Comparison of ENCODE assay signal across 8 cellular contexts in genomic region chr11:65787649-65788622, GRCh38. TPM values are rescaled to one million over a fixed set of nuclear protein-coding genes. Genes with fewer than 3 reads are reported as not detected.
DNase-seq lines count a peak whose midpoint lies in the region; TF ChIP-seq lines count a peak whose summit lies in the region.

No MANE protein-coding gene starts in this region.

- H3K9me3 ChIP-seq in OCI-LY1 (ENCODE audit: low read length) (no peaks in the 10 kb centered on the region), esophagus squamous epithelium (no peaks in the 10 kb centered on the region)

- no peak overlapping the region for H3K9ac ChIP-seq in OCI-LY1 (ENCODE audit: low read length)

- peaks cover 28% of the 10 kb centered on the region for H3K27me3 ChIP-seq in OCI-LY1 (ENCODE audit: insufficient read depth, low read length)
- H3K27me3 ChIP-seq in esophagus squamous epithelium = peaks cover 0 to 49% (median 9%) of the 10 kb centered on the region in 4 donors

- H3K4me1 ChIP-seq in OCI-LY1 (ENCODE audit: insufficient read depth, low read length, severe bottlenecking) (peaks cover 24% of the 10 kb centered on the region), esophagus squamous epithelium (peaks cover 53 to 100% (median 61%) of the 10 kb centered on the region in 3 donors)

- WGBS in esophagus squamous epithelium, 2 donors = 0 to 3% methylated on average over 9 to 10 of the region's 64 CpGs

- no peak overlapping the region for H2AFZ ChIP-seq in OCI-LY1 (ENCODE audit: low read length)

- H3K36me3 ChIP-seq in OCI-LY1 (ENCODE audit: insufficient read depth, low read length) (no peaks in the 10 kb centered on the region), esophagus squamous epithelium (no peaks in the 10 kb centered on the region)

- H3K27ac ChIP-seq in OCI-LY1 (ENCODE audit: low read depth, low read length, poor library complexity, severe bottlenecking) (no peak overlapping the region), esophagus squamous epithelium (peak overlapping the region; percentile 81 to 91 (median 89))

- H3K79me2 ChIP-seq in OCI-LY1 (ENCODE audit: insufficient read depth, low read length) = no peaks in the 10 kb centered on the region

- no peak for TF ChIP-seq POLR2A in esophagus squamous epithelium (IDR thresholded peaks at IDR 0.05)

- intact Hi-C loops in esophagus squamous epithelium (cut with DNase I) = no loop called here

- TF ChIP-seq CTCF in OCI-LY1 (IDR thresholded peaks at IDR 0.05; ENCODE audit: low read length) = no peak
- TF ChIP-seq CTCF in esophagus squamous epithelium (IDR thresholded peaks at IDR 0.05) = no peak

- DNase-seq in NCI-H1105 treated with DMSO at 0.1 percent for 48 hours (lab: John Stamatoyannopoulos, UW) = peak; percentile 18
- DNase-seq in NCI-H1105 (lab: John Stamatoyannopoulos, UW) = no peak
- no peak for DNase-seq in esophagus squamous epithelium (lab: John Stamatoyannopoulos, UW)
- peak; percentile 52 for DNase-seq in retina
- DNase-seq in SHP77 treated with DMSO at 0.1 percent for 48 hours (lab: John Stamatoyannopoulos, UW) = no peak
- no peak for DNase-seq in GOT3 (lab: John Stamatoyannopoulos, UW)
- no peak for DNase-seq in NCI-H1092 treated with DMSO at 0.1 percent for 48 hours (lab: John Stamatoyannopoulos, UW)

- H3F3A ChIP-seq in OCI-LY1 (ENCODE audit: insufficient read depth, low read length) = no peaks in the 10 kb centered on the region

- no peaks in the 10 kb centered on the region for H4K20me1 ChIP-seq in OCI-LY1 (ENCODE audit: insufficient read depth, low read length)

- H3K4me2 ChIP-seq in OCI-LY1 (ENCODE audit: low read length) = peak overlapping the region; percentile 46

- H3K9me2 ChIP-seq in OCI-LY1 (ENCODE audit: low read depth, low read length) = no peaks in the 10 kb centered on the region

- H3K4me3 ChIP-seq in OCI-LY1 (ENCODE audit: low read depth, low read length, poor library complexity, severe bottlenecking) = no peak overlapping the region
- peak overlapping the region; percentile 53 to 71 (median 68) for H3K4me3 ChIP-seq in esophagus squamous epithelium

RNA-seq across cellular contexts. Expression of gene OVOL1, which starts 1.1 kb away (rescaled TPM):
- 10 to 100 TPM; 26.5 to 90.9 (median 55.3) TPM for total RNA-seq in esophagus squamous epithelium

RNA-seq across cellular contexts. Expression of gene AP5B1, which starts 7.2 kb away (rescaled TPM):
- total RNA-seq in esophagus squamous epithelium = 10 to 100 TPM; 16.4 to 38.5 (median 23.3) TPM

RNA-seq across cellular contexts. Expression of gene SNX32, which starts 45.8 kb away (rescaled TPM):
- total RNA-seq in esophagus squamous epithelium = under 1 TPM in 1 of 4 donors, not detected in 3; 0.38 TPM

Comparison
In these comparisons a context has a peak if more than half of its experiments do, and no peak if none do; other contexts are left out.
1. DNase-seq: peak in NCI-H1105 treated with DMSO at 0.1 percent for 48 hours (single experiment) and retina (single experiment); none in NCI-H1105 (single experiment), esophagus squamous epithelium (single experiment), SHP77 treated with DMSO at 0.1 percent for 48 hours (single experiment), GOT3 (single experiment) and NCI-H1092 treated with DMSO at 0.1 percent for 48 hours (single experiment).